ENCODE assay signal across 18 cellular contexts in the genomic region with DNA sequence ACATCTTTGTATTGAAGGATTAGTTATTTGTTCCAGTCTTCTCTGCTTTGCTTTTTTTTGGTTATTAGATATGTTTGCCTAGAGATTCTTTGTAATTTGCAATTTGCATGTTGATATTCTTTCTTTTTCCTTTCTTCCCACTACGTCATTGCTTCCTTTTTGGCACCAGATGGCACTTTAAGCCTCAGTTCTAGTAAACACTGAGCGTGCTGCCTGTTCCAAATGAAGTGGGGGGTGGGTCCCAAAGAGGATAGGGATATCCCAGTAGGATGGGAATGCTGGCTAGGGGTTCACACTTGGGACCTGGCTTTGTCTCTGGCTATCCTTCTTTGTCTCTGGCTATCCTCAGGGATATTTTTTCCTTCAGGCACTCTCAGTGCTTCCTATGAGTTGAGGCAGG.
"Had no signal": no experiment of that assay in that cellular context is flagged by ENCODE, and none has a peak within 500 bp of the region (broad histone marks: within the 10 kb centered on the region; RNA-seq: fewer than 3 reads in every experiment).

No MANE protein-coding gene starts in this region.

- H3K4me1 ChIP-seq: gastrocnemius medialis, right atrium auricular region, stomach, testis, upper lobe of left lung had no signal

- H3K27ac ChIP-seq: gastrocnemius medialis, right atrium auricular region, stomach, testis, upper lobe of left lung had no signal

- FAIRE-seq: keratinocyte had no signal

- DNase-seq: activated CD4-positive, alpha-beta memory T cell treated with anti-CD3 and anti-CD28 coated beads for 36 hours; activated naive CD8-positive, alpha-beta T cell treated with anti-CD3 and anti-CD28 coated beads, Interleukin-2, amount 50 U/mL, for 24 hours; activated T-cell treated with anti-CD3 and anti-CD28 coated beads for 4 hours; anterior cingulate cortex; central memory CD4-positive, alpha-beta T cell; gastrocnemius medialis; head of caudate nucleus; midbrain; naive B cell; stimulated activated CD4-positive, alpha-beta T cell treated with anti-CD3 and anti-CD28 coated beads, Interleukin-2, amount 100 ng/mL, for 48 hours; stomach; testis; upper lobe of left lung had no signal

- H3K27me3 ChIP-seq: gastrocnemius medialis, right atrium auricular region, stomach, testis, upper lobe of left lung had no signal

- H3K9me3 ChIP-seq: gastrocnemius medialis, right atrium auricular region, stomach, testis, upper lobe of left lung had no signal

- H3K4me3 ChIP-seq: gastrocnemius medialis, lung, right atrium auricular region, stomach, testis, upper lobe of left lung had no signal

- ATAC-seq: activated naive CD8-positive, alpha-beta T cell treated with anti-CD3 and anti-CD28 coated beads, Interleukin-2, amount 50 U/mL, for 24 hours; esophagus mucosa; gastrocnemius medialis; left lobe of liver had no signal
